In genomic region chr5:42120071-42120470, GRCh38 we compare ENCODE assay signal across 28 cellular contexts.
"Had no signal": no experiment of that assay in that cellular context is flagged by ENCODE, and none has a peak within 500 bp of the region (broad histone marks: within the 10 kb centered on the region; RNA-seq: fewer than 3 reads in every experiment).

No MANE protein-coding gene starts in this region.

- H2AFZ ChIP-seq: hepatocyte had no signal

- H3K4me1 ChIP-seq: colonic mucosa, esophagus muscularis mucosa, esophagus squamous epithelium, foreskin keratinocyte, gastrocnemius medialis, gastroesophageal sphincter, heart left ventricle, heart right ventricle had no signal

- DNase-seq: colonic mucosa; cortex of kidney; dermis blood vessel endothelial cell; dorsolateral prefrontal cortex; effector CD4-positive, alpha-beta T cell; effector CD8-positive, alpha-beta T cell; effector memory CD4-positive, alpha-beta T cell; effector memory CD8-positive, alpha-beta T cell; endodermal cell; erythroblast; esophagus squamous epithelium; foreskin fibroblast; foreskin keratinocyte; foreskin melanocyte; gastrocnemius medialis; glutamatergic neuron; head of caudate nucleus; heart left ventricle; heart right ventricle had no signal

- H3K79me2 ChIP-seq: hepatocyte had no signal

- H3K27me3 ChIP-seq: colonic mucosa, dorsolateral prefrontal cortex, esophagus muscularis mucosa, esophagus squamous epithelium, foreskin keratinocyte, gastrocnemius medialis, gastroesophageal sphincter, heart left ventricle, heart right ventricle, hepatocyte had no signal

- H3K36me3 ChIP-seq: colonic mucosa, esophagus muscularis mucosa, esophagus squamous epithelium, gastrocnemius medialis, gastroesophageal sphincter, heart left ventricle, heart right ventricle had no signal

- H3K4me3 ChIP-seq: colonic mucosa, coronary artery, dorsolateral prefrontal cortex, esophagus muscularis mucosa, esophagus squamous epithelium, gastrocnemius medialis, gastroesophageal sphincter, heart left ventricle, heart right ventricle, hepatocyte had no signal

- ATAC-seq: effector memory CD8-positive, alpha-beta T cell; esophagus mucosa; foreskin keratinocyte; gastrocnemius medialis; gastroesophageal sphincter; heart left ventricle; heart right ventricle had no signal

- H3K9me3 ChIP-seq: colonic mucosa, esophagus muscularis mucosa, esophagus squamous epithelium, gastrocnemius medialis, gastroesophageal sphincter, heart left ventricle, heart right ventricle had no signal

- H3K4me2 ChIP-seq: hepatocyte had no signal

- H3K27ac ChIP-seq: colonic mucosa, coronary artery, dorsolateral prefrontal cortex, epithelial cell of prostate, esophagus muscularis mucosa, esophagus squamous epithelium, foreskin keratinocyte, gastrocnemius medialis, gastroesophageal sphincter, heart left ventricle, heart right ventricle, hepatocyte had no signal

- FAIRE-seq: colon, endothelial cell of umbilical vein, frontal cortex had no signal
